Comparison of ENCODE assay signal across 19 cellular contexts in genomic region chr4:71198958-71199357, GRCh38.
DNase-seq lines count a peak whose midpoint lies in the region; ATAC-seq, FAIRE-seq and TF ChIP-seq lines count a peak whose summit lies in the region.
"Had no signal": no experiment of that assay in that cellular context is flagged by ENCODE, and none has a peak within 500 bp of the region (broad histone marks: within the 10 kb centered on the region; RNA-seq: fewer than 3 reads in every experiment).

No MANE protein-coding gene starts in this region.

- peak; percentile 63 for DNase-seq in activated CD4-positive, alpha-beta T cell treated with anti-CD3 and anti-CD28 coated beads, Interleukin-2, amount 10 ng/mL, durations not matched to agents 24 days and 14 days
- DNase-seq in activated CD4-positive, alpha-beta T cell treated with anti-CD3 and anti-CD28 coated beads, Interleukin-2, amount 50 U/mL, for 48 hours, result no peak
- DNase-seq in GM12891 (ENCODE audit: insufficient read length, low spot score) (no peak), NCI-H345 treated with DMSO at 0.1 percent for 48 hours (lab: John Stamatoyannopoulos, UW; ENCODE audit: unreplicated experiment) (no peak), GM23248 (no peak)
- DNase-seq: activated naive CD8-positive, alpha-beta T cell treated with anti-CD3 and anti-CD28 coated beads, Interleukin-2, amount 50 U/mL, for 24 hours; activated T-cell treated with anti-CD3 and anti-CD28 coated beads, Interleukin-2, amount 50 U/mL, for 4 hours; brain microvascular endothelial cell; heart left ventricle; NCI-H1436 treated with DMSO at 0.1 percent for 48 hours; NCI-H526 treated with DMSO at 0.1 percent for 48 hours; spleen; stimulated activated CD4-positive, alpha-beta T cell treated with anti-CD3 and anti-CD28 coated beads, Interleukin-4, amount 100 ng/mL, for 24 hours had no signal

- H3K27ac ChIP-seq in mucosa of rectum (ENCODE audit: low read depth in 2 of 2, low read length in 2 of 2) (peak overlapping the region; percentile 69 to 71), GM23248 (no peak overlapping the region)
- H3K27ac ChIP-seq: brain microvascular endothelial cell, heart left ventricle, spleen had no signal

- TF ChIP-seq POLR2A in GM12891 (IDR thresholded peaks at IDR 0.05; ENCODE audit: low read depth, low read length), result no peak

- H3K9me3 Mint-ChIP-seq in activated CD4-positive, alpha-beta T cell treated with anti-CD3 and anti-CD28 coated beads, Interleukin-2, amount 10 ng/mL, durations not matched to agents 24 days and 14 days, result no peaks in the 10 kb centered on the region
- H3K9me3 Mint-ChIP-seq in activated T-helper 17 cell treated with anti-CD3 and anti-CD28 coated beads, Interleukin-2, amount 50 U/mL, for 72 hours, result no peaks in the 10 kb centered on the region
- H3K9me3 Mint-ChIP-seq: activated naive CD8-positive, alpha-beta T cell treated with anti-CD3 and anti-CD28 coated beads, Interleukin-2, amount 50 U/mL, for 24 hours; activated T-cell treated with anti-CD3 and anti-CD28 coated beads, Interleukin-2, amount 50 U/mL, for 4 hours; dendritic cell treated with granulocyte-macrophage colony-stimulating factor and Interleukin-4, amounts not matched to agents 40 ng/mL and 50 ng/mL, for 4 days had no signal

- no peak overlapping the region for H3K27ac Mint-ChIP-seq in activated CD4-positive, alpha-beta T cell treated with anti-CD3 and anti-CD28 coated beads, Interleukin-2, amount 10 ng/mL, durations not matched to agents 24 days and 14 days
- H3K27ac Mint-ChIP-seq in activated T-helper 17 cell treated with anti-CD3 and anti-CD28 coated beads, Interleukin-2, amount 50 U/mL, for 72 hours, result no peak overlapping the region
- H3K27ac Mint-ChIP-seq: activated naive CD8-positive, alpha-beta T cell treated with anti-CD3 and anti-CD28 coated beads, Interleukin-2, amount 50 U/mL, for 24 hours; B cell; dendritic cell treated with granulocyte-macrophage colony-stimulating factor and Interleukin-4, amounts not matched to agents 40 ng/mL and 50 ng/mL, for 4 days had no signal

- ATAC-seq in activated T-helper 17 cell treated with anti-CD3 and anti-CD28 coated beads, Interleukin-2, amount 50 U/mL, for 72 hours (replicated peaks), result peak; percentile 54
- ATAC-seq: activated naive CD8-positive, alpha-beta T cell treated with anti-CD3 and anti-CD28 coated beads, Interleukin-2, amount 50 U/mL, for 24 hours; activated T-cell treated with anti-CD3 and anti-CD28 coated beads, Interleukin-2, amount 50 U/mL, for 4 hours had no signal

- no peaks in the 10 kb centered on the region; the same call in 1 of the 2 replicates for H3K36me3 ChIP-seq in Loucy (ENCODE audit: insufficient read depth, low read length)
- H3K36me3 ChIP-seq in mucosa of rectum (ENCODE audit: control insufficient read depth in 2 of 2, insufficient read depth in 2 of 2, low read length in 2 of 2), result no peaks in the 10 kb centered on the region
- no peaks in the 10 kb centered on the region for H3K36me3 ChIP-seq in GM23248 (ENCODE audit: low read depth)
- H3K36me3 ChIP-seq: brain microvascular endothelial cell, heart left ventricle, spleen had no signal

- H3K9ac ChIP-seq in Loucy (ENCODE audit: low read depth, low read length, poor library complexity, severe bottlenecking) (no peak overlapping the region), mucosa of rectum (ENCODE audit: low read depth in 1 of 2, low read length in 2 of 2) (no peak overlapping the region), GM23248 (no peak overlapping the region)

- H3K9me3 ChIP-seq in Loucy (ENCODE audit: insufficient read depth, low read depth, low read length) (no peaks in the 10 kb centered on the region), mucosa of rectum (ENCODE audit: control insufficient read depth in 2 of 2, low read length in 2 of 2) (no peaks in the 10 kb centered on the region), GM23248 (ENCODE audit: low read depth) (no peaks in the 10 kb centered on the region)
- H3K9me3 ChIP-seq: heart left ventricle, spleen had no signal

- peaks cover 9% of the 10 kb centered on the region for H3K27me3 Mint-ChIP-seq in activated CD4-positive, alpha-beta T cell treated with anti-CD3 and anti-CD28 coated beads, Interleukin-2, amount 10 ng/mL, durations not matched to agents 24 days and 14 days
- H3K27me3 Mint-ChIP-seq in activated T-helper 17 cell treated with anti-CD3 and anti-CD28 coated beads, Interleukin-2, amount 50 U/mL, for 72 hours, result no peaks in the 10 kb centered on the region
- H3K27me3 Mint-ChIP-seq: dendritic cell treated with granulocyte-macrophage colony-stimulating factor and Interleukin-4, amounts not matched to agents 40 ng/mL and 50 ng/mL, for 4 days had no signal

- H4K20me1 ChIP-seq in Loucy (ENCODE audit: insufficient read depth, low read length, poor library complexity, severe bottlenecking) (no peaks in the 10 kb centered on the region), GM23248 (ENCODE audit: insufficient read depth) (no peaks in the 10 kb centered on the region)

- H3K4me2 ChIP-seq in Loucy (ENCODE audit: low read depth, low read length, poor library complexity, severe bottlenecking) (peak overlapping the region; percentile 72), GM23248 (ENCODE audit: unreplicated experiment) (no peak overlapping the region)

- TF ChIP-seq CTCF in Loucy (conservative IDR thresholded peaks at IDR 0.05; ENCODE audit: low read length), result no peak

- no peaks in the 10 kb centered on the region for H3K27me3 ChIP-seq in Loucy (ENCODE audit: insufficient read depth, low read length, poor library complexity, severe bottlenecking)
- H3K27me3 ChIP-seq in mucosa of rectum (ENCODE audit: control insufficient read depth in 2 of 2, insufficient read depth in 2 of 2, low read length in 2 of 2), result no peaks in the 10 kb centered on the region
- H3K27me3 ChIP-seq in GM23248 (replicated peaks; ENCODE audit: insufficient read depth), result no peaks in the 10 kb centered on the region
- H3K27me3 ChIP-seq: brain microvascular endothelial cell, heart left ventricle, spleen had no signal

- H3F3A ChIP-seq in Loucy (ENCODE audit: low read depth), result peaks cover 12% of the 10 kb centered on the region; the same call in 1 of the 2 replicates
- H3F3A ChIP-seq in GM23248 (ENCODE audit: insufficient read depth), result peaks cover 14% of the 10 kb centered on the region

- intact Hi-C loops in activated CD4-positive, alpha-beta T cell treated with anti-CD3 and anti-CD28 coated beads, Interleukin-2, amount 10 ng/mL, durations not matched to agents 24 days and 14 days (cut with micrococcal nuclease), result no loop called here

- no peak for FAIRE-seq in GM12891 (lab: Jason Lieb, UNC)
- FAIRE-seq: D721Med had no signal

- H2AFZ ChIP-seq in Loucy (ENCODE audit: low read length) (no peak overlapping the region), GM23248 (no peak overlapping the region)

- H3K4me1 Mint-ChIP-seq in activated CD4-positive, alpha-beta T cell treated with anti-CD3 and anti-CD28 coated beads, Interleukin-2, amount 10 ng/mL, durations not matched to agents 24 days and 14 days, result peaks cover 7% of the 10 kb centered on the region
- H3K4me1 Mint-ChIP-seq in activated T-helper 17 cell treated with anti-CD3 and anti-CD28 coated beads, Interleukin-2, amount 50 U/mL, for 72 hours, result no peaks in the 10 kb centered on the region
- H3K4me1 Mint-ChIP-seq: B cell had no signal

- 97 to 100% methylated on average over 2 of the region's 2 CpGs for WGBS in GM23248 (ENCODE audit: low coverage in 1 of 2, low lambda C conversion rate in 2 of 2, missing lambda C conversion rate in 2 of 2), 2 experiments

- in situ Hi-C loops in GM23248 (cut with MboI), result no loop called here

- no peaks in the 10 kb centered on the region for H3K9me2 ChIP-seq in Loucy (replicated peaks; ENCODE audit: low read depth, low read length)
- no peaks in the 10 kb centered on the region for H3K9me2 ChIP-seq in GM23248 (ENCODE audit: insufficient read depth)

- H3K36me3 Mint-ChIP-seq in activated CD4-positive, alpha-beta T cell treated with anti-CD3 and anti-CD28 coated beads, Interleukin-2, amount 10 ng/mL, durations not matched to agents 24 days and 14 days (ENCODE audit: low read depth), result no peaks in the 10 kb centered on the region
- H3K36me3 Mint-ChIP-seq in activated T-helper 17 cell treated with anti-CD3 and anti-CD28 coated beads, Interleukin-2, amount 50 U/mL, for 72 hours (ENCODE audit: low read depth), result no peaks in the 10 kb centered on the region

- H3K79me2 ChIP-seq in Loucy (ENCODE audit: insufficient read depth, low read length), result peaks cover 77% of the 10 kb centered on the region
- H3K79me2 ChIP-seq in GM23248 (ENCODE audit: insufficient read depth), result peaks cover 36% of the 10 kb centered on the region

- H3K4me3 ChIP-seq in Loucy (ENCODE audit: low read length, poor library complexity, severe bottlenecking) (peak overlapping the region; percentile 32), mucosa of rectum (ENCODE audit: low read length in 2 of 2) (no peak overlapping the region), GM23248 (no peak overlapping the region)
- H3K4me3 ChIP-seq: heart left ventricle, spleen had no signal

- no peak overlapping the region for H3K4me3 Mint-ChIP-seq in activated CD4-positive, alpha-beta T cell treated with anti-CD3 and anti-CD28 coated beads, Interleukin-2, amount 10 ng/mL, durations not matched to agents 24 days and 14 days
- H3K4me3 Mint-ChIP-seq in activated T-helper 17 cell treated with anti-CD3 and anti-CD28 coated beads, Interleukin-2, amount 50 U/mL, for 72 hours, result no peak overlapping the region
- H3K4me3 Mint-ChIP-seq: activated naive CD8-positive, alpha-beta T cell treated with anti-CD3 and anti-CD28 coated beads, Interleukin-2, amount 50 U/mL, for 24 hours; activated T-cell treated with anti-CD3 and anti-CD28 coated beads, Interleukin-2, amount 50 U/mL, for 4 hours; B cell; dendritic cell treated with granulocyte-macrophage colony-stimulating factor and Interleukin-4, amounts not matched to agents 40 ng/mL and 50 ng/mL, for 4 days had no signal

- H3K4me1 ChIP-seq in Loucy (ENCODE audit: insufficient read depth, low read length, poor library complexity, severe bottlenecking), result peaks cover 82% of the 10 kb centered on the region
- H3K4me1 ChIP-seq in mucosa of rectum (ENCODE audit: control insufficient read depth in 2 of 2, insufficient read depth in 2 of 2, low read length in 2 of 2), result peaks cover 3 to 19% of the 10 kb centered on the region in 2 donors
- H3K4me1 ChIP-seq in GM23248 (ENCODE audit: insufficient read depth), result peaks cover 31% of the 10 kb centered on the region
- H3K4me1 ChIP-seq: spleen had no signal

TF ChIP-seq in GM12891, 5 proteins besides CTCF, POLR2A, EP300 and RAD21:
- TF ChIP-seq POLR2AphosphoS5 (IDR thresholded peaks at IDR 0.05; ENCODE audit: low read depth, low read length), result no peak
- TF ChIP-seq SPI1 (IDR thresholded peaks at IDR 0.05; ENCODE audit: low read depth, low read length), result no peak
- TF ChIP-seq TAF1 (IDR thresholded peaks at IDR 0.05; ENCODE audit: low read depth, low read length), result no peak
- no peak for TF ChIP-seq POU2F2 (IDR thresholded peaks at IDR 0.05; ENCODE audit: low read depth, low read length)
- TF ChIP-seq PAX5 (IDR thresholded peaks at IDR 0.05; ENCODE audit: insufficient read depth, low read length, severe bottlenecking), result no peak
